Comparison of ENCODE assay signal across 1 cellular context in genomic region chr2:43637030-43637803, GRCh38.
TF ChIP-seq lines count a peak whose summit lies in the region.

TSS of gene PLEKHH2 (plus strand) at chr2:43637260. CDS start at chr2:43644674, 7,414 bp downstream.

TF ChIP-seq in HepG2, 621 proteins besides CTCF, POLR2A, EP300 and RAD21 (continued from another document and continues in another):
- TF ChIP-seq NFE2L1 (CRISPR knock-in tag; IDR thresholded peaks at IDR 0.05; ENCODE audit: borderline replicate concordance) (no peak; the same call in 1 of the 2 replicates), LCORL (IDR thresholded peaks at IDR 0.05) (no peak), LCORL (CRISPR knock-in tag; IDR thresholded peaks at IDR 0.05) (peak; percentile 44; the same call in 1 of the 2 replicates), PTBP1 (IDR thresholded peaks at IDR 0.05; ENCODE audit: low read depth, low read length, poor library complexity, severe bottlenecking) (no peak), SRF (IDR thresholded peaks at IDR 0.05; ENCODE audit: low read depth, low read length) (no peak), PHF21A (CRISPR knock-in tag; IDR thresholded peaks at IDR 0.05) (no peak), KAT2B (IDR thresholded peaks at IDR 0.05; ENCODE audit: borderline replicate concordance, low read depth, low read length) (no peak), NFATC3 (CRISPR knock-in tag; IDR thresholded peaks at IDR 0.05) (no peak), ZNF142 (CRISPR knock-in tag; IDR thresholded peaks at IDR 0.05) (0 out of 2 replicates have a peak, but pooled peaks have one; percentile 33), ZNF737 (CRISPR knock-in tag; IDR thresholded peaks at IDR 0.05; ENCODE audit: borderline replicate concordance) (no peak), ZFP90 (CRISPR knock-in tag; IDR thresholded peaks at IDR 0.05; ENCODE audit: borderline replicate concordance) (peak; percentile 75; the same call in 1 of the 2 replicates), GZF1 (CRISPR knock-in tag; IDR thresholded peaks at IDR 0.05) (no peak), ZFP41 (CRISPR knock-in tag; IDR thresholded peaks at IDR 0.05; ENCODE audit: borderline replicate concordance) (no peak), HMG20B (CRISPR knock-in tag; conservative IDR thresholded peaks at IDR 0.05) (no peak), SMARCC2 (IDR thresholded peaks at IDR 0.05) (no peak), POLR2AphosphoS5 (IDR thresholded peaks at IDR 0.05; ENCODE audit: low read depth, low read length) (no peak), ZNF460 (CRISPR knock-in tag; IDR thresholded peaks at IDR 0.05; ENCODE audit: borderline replicate concordance) (no peak), ZNF816 (CRISPR knock-in tag; IDR thresholded peaks at IDR 0.05; ENCODE audit: borderline replicate concordance) (no peak), TBX2 (CRISPR knock-in tag; IDR thresholded peaks at IDR 0.05; ENCODE audit: borderline replicate concordance) (peak; percentile 53; the same call in 1 of the 2 replicates), NR2F2 (IDR thresholded peaks at IDR 0.05; ENCODE audit: borderline replicate concordance, low read depth) (no peak), ZNF839 (CRISPR knock-in tag; IDR thresholded peaks at IDR 0.05; ENCODE audit: borderline replicate concordance) (no peak), ZFP82 (CRISPR knock-in tag; IDR thresholded peaks at IDR 0.05; ENCODE audit: borderline replicate concordance) (no peak), ZNF619 (CRISPR knock-in tag; IDR thresholded peaks at IDR 0.05) (no peak), ELK4 (CRISPR knock-in tag; IDR thresholded peaks at IDR 0.05; ENCODE audit: borderline replicate concordance) (no peak), MEIS2 (CRISPR knock-in tag; IDR thresholded peaks at IDR 0.05) (peak; percentile 77), NR2C2 (CRISPR knock-in tag; IDR thresholded peaks at IDR 0.05; ENCODE audit: borderline replicate concordance) (no peak), SIX4 (CRISPR knock-in tag; IDR thresholded peaks at IDR 0.05) (no peak), KMT2B (CRISPR knock-in tag; IDR thresholded peaks at IDR 0.05) (no peak), PRDM10 (CRISPR knock-in tag; IDR thresholded peaks at IDR 0.05; ENCODE audit: low read depth) (no peak), TFDP1 (CRISPR knock-in tag; IDR thresholded peaks at IDR 0.05; ENCODE audit: borderline replicate concordance) (no peak), RBAK (CRISPR knock-in tag; IDR thresholded peaks at IDR 0.05) (no peak), HNF4G (IDR thresholded peaks at IDR 0.05; ENCODE audit: borderline replicate concordance, low read depth, low read length) (no peak), HNF4G (CRISPR knock-in tag; IDR thresholded peaks at IDR 0.05; ENCODE audit: borderline replicate concordance, low read depth) (no peak), ZNF644 (CRISPR knock-in tag; IDR thresholded peaks at IDR 0.05; ENCODE audit: low read depth) (no peak), CHD2 (IDR thresholded peaks at IDR 0.05; ENCODE audit: low read depth, low read length) (no peak), GPN1 (CRISPR knock-in tag; IDR thresholded peaks at IDR 0.05; ENCODE audit: borderline replicate concordance) (no peak), PRDM4 (CRISPR knock-in tag; IDR thresholded peaks at IDR 0.05; ENCODE audit: borderline replicate concordance) (no peak), SNRNP70 (IDR thresholded peaks at IDR 0.05; ENCODE audit: low read depth, low read length) (no peak), ZNF629 (CRISPR knock-in tag; conservative IDR thresholded peaks at IDR 0.05) (no peak; the same call in 1 of the 2 replicates)
- TF ChIP-seq, protein P1, sequence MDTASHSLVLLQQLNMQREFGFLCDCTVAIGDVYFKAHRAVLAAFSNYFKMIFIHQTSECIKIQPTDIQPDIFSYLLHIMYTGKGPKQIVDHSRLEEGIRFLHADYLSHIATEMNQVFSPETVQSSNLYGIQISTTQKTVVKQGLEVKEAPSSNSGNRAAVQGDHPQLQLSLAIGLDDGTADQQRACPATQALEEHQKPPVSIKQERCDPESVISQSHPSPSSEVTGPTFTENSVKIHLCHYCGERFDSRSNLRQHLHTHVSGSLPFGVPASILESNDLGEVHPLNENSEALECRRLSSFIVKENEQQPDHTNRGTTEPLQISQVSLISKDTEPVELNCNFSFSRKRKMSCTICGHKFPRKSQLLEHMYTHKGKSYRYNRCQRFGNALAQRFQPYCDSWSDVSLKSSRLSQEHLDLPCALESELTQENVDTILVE (CRISPR knock-in tag; IDR thresholded peaks at IDR 0.05) = no peak
- TF ChIP-seq, protein P2, sequence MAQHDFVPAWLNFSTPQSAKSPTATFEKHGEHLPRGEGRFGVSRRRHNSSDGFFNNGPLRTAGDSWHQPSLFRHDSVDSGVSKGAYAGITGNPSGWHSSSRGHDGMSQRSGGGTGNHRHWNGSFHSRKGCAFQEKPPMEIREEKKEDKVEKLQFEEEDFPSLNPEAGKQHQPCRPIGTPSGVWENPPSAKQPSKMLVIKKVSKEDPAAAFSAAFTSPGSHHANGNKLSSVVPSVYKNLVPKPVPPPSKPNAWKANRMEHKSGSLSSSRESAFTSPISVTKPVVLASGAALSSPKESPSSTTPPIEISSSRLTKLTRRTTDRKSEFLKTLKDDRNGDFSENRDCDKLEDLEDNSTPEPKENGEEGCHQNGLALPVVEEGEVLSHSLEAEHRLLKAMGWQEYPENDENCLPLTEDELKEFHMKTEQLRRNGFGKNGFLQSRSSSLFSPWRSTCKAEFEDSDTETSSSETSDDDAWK (CRISPR knock-in tag; IDR thresholded peaks at IDR 0.05) = no peak
- TF ChIP-seq, protein P3, sequence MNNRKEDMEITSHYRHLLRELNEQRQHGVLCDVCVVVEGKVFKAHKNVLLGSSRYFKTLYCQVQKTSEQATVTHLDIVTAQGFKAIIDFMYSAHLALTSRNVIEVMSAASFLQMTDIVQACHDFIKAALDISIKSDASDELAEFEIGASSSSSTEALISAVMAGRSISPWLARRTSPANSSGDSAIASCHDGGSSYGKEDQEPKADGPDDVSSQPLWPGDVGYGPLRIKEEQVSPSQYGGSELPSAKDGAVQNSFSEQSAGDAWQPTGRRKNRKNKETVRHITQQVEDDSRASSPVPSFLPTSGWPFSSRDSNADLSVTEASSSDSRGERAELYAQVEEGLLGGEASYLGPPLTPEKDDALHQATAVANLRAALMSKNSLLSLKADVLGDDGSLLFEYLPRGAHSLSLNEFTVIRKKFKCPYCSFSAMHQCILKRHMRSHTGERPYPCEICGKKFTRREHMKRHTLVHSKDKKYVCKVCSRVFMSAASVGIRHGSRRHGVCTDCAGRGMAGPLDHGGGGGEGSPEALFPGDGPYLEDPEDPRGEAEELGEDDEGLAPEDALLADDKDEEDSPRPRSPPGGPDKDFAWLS (CRISPR knock-in tag; IDR thresholded peaks at IDR 0.05; ENCODE audit: borderline replicate concordance) = no peak
- TF ChIP-seq, protein P4, sequence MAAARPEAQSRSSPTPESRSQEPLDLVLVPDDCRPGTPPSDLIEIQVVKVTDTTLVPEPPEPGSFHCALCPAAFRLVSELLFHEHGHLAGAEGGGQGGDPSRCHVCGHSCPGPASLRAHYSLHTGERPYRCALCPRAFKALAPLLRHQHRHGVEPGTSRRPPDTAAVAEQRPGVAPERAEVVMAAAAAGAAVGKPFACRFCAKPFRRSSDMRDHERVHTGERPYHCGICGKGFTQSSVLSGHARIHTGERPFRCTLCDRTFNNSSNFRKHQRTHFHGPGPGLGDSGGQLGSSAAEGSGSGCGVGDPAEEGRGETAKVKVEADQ (CRISPR knock-in tag; IDR thresholded peaks at IDR 0.05; ENCODE audit: borderline replicate concordance) = 0 out of 2 replicates have a peak, but pooled peaks have one; percentile 25
